Comparison of ENCODE assay signal across 1 cellular context in the genomic region with DNA sequence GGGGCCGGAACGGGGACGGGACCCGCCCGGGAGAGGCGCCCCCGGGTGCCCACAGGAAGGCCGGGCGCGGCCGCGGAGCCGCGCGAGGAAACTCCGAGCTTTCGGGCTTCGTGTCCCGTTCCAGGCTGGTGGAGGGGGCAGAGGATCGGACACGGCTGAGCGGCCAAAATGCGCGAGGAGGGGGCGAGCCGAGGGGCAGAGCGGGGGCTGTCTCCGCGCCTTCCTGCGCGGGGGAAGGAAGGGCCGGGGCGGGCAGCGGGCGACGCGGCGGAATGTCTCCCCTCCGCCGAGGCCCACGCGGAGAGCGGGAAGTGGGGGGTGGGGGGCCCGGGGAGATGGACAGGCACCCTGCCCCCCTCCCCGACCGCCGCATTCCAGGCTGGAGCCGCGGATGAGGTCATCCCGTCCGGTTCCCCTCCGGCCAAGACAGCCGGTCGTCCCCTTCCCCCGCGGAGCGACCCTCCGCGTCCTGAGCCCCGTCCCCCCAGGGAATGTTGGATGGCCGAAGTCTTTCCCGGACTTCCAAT.
TF ChIP-seq lines count a peak whose summit lies in the region.

No MANE protein-coding gene starts in this region.

TF ChIP-seq in HepG2, 621 proteins besides CTCF, POLR2A, EP300 and RAD21 (continues in another document):
- TF ChIP-seq MED8 (CRISPR knock-in tag; IDR thresholded peaks at IDR 0.05; ENCODE audit: insufficient replicate concordance) (no peak), NFE2L2 (IDR thresholded peaks at IDR 0.05; ENCODE audit: low read length) (no peak), RBFOX2 (IDR thresholded peaks at IDR 0.05; ENCODE audit: low read depth, low read length) (peak; percentile 74), MYC (CRISPR knock-in tag; IDR thresholded peaks at IDR 0.05; ENCODE audit: borderline replicate concordance) (peak; percentile 29; the same call in 1 of the 2 replicates), ZFP90 (CRISPR knock-in tag; IDR thresholded peaks at IDR 0.05; ENCODE audit: borderline replicate concordance) (no peak), ZSCAN12 (CRISPR knock-in tag; IDR thresholded peaks at IDR 0.05) (no peak), CENPT (CRISPR knock-in tag; IDR thresholded peaks at IDR 0.05; ENCODE audit: low read depth) (no peak), GATAD1 (CRISPR knock-in tag; IDR thresholded peaks at IDR 0.05) (no peak), PLRG1 (conservative IDR thresholded peaks at IDR 0.05) (no peak), TCF7 (IDR thresholded peaks at IDR 0.05; ENCODE audit: low read depth) (no peak), PPARG (CRISPR knock-in tag; conservative IDR thresholded peaks at IDR 0.05) (no peak), ZNF652 (CRISPR knock-in tag; IDR thresholded peaks at IDR 0.05; ENCODE audit: borderline replicate concordance, low read depth) (no peak), ZBTB7A (CRISPR knock-in tag; IDR thresholded peaks at IDR 0.05) (peak; percentile 56; the same call in 1 of the 2 replicates), KDM2A (CRISPR knock-in tag; IDR thresholded peaks at IDR 0.05; ENCODE audit: borderline replicate concordance, low read depth) (no peak), IKZF1 (IDR thresholded peaks at IDR 0.05) (no peak), ZNF703 (CRISPR knock-in tag; IDR thresholded peaks at IDR 0.05; ENCODE audit: borderline replicate concordance) (no peak), PCBP1 (IDR thresholded peaks at IDR 0.05; ENCODE audit: borderline replicate concordance, low read depth, low read length) (peak; percentile 12), MXI1 (IDR thresholded peaks at IDR 0.05; ENCODE audit: borderline replicate concordance, low read depth, low read length) (0 out of 3 replicates have a peak, but pooled peaks have one; percentile 1), ZNF766 (CRISPR knock-in tag; IDR thresholded peaks at IDR 0.05; ENCODE audit: borderline replicate concordance) (no peak), ZNF468 (CRISPR knock-in tag; IDR thresholded peaks at IDR 0.05) (no peak), SKI (IDR thresholded peaks at IDR 0.05; ENCODE audit: partially characterized antibody) (no peak), RXRA (CRISPR knock-in tag; IDR thresholded peaks at IDR 0.05) (peak; percentile 30; the same call in 1 of the 2 replicates), POLR2AphosphoS5 (IDR thresholded peaks at IDR 0.05; ENCODE audit: low read depth, low read length) (peak; percentile 0; the same call in 1 of the 2 replicates), TBX2 (CRISPR knock-in tag; IDR thresholded peaks at IDR 0.05; ENCODE audit: borderline replicate concordance) (no peak), ZNF335 (CRISPR knock-in tag; IDR thresholded peaks at IDR 0.05) (no peak), BRD4 (CRISPR knock-in tag; IDR thresholded peaks at IDR 0.05) (peak; percentile 11; the same call in 1 of the 2 replicates), ZNF430 (CRISPR knock-in tag; IDR thresholded peaks at IDR 0.05) (peak; percentile 9; the same call in 1 of the 2 replicates), ZNF343 (CRISPR knock-in tag; IDR thresholded peaks at IDR 0.05) (no peak), HNRNPLL (IDR thresholded peaks at IDR 0.05; ENCODE audit: low read depth, low read length, poor library complexity, severe bottlenecking) (no peak), RFX5 (IDR thresholded peaks at IDR 0.05; ENCODE audit: low read depth, low read length) (no peak), SMAD1 (CRISPR knock-in tag; IDR thresholded peaks at IDR 0.05; ENCODE audit: borderline replicate concordance, low read depth) (no peak)
- TF ChIP-seq, protein P1, sequence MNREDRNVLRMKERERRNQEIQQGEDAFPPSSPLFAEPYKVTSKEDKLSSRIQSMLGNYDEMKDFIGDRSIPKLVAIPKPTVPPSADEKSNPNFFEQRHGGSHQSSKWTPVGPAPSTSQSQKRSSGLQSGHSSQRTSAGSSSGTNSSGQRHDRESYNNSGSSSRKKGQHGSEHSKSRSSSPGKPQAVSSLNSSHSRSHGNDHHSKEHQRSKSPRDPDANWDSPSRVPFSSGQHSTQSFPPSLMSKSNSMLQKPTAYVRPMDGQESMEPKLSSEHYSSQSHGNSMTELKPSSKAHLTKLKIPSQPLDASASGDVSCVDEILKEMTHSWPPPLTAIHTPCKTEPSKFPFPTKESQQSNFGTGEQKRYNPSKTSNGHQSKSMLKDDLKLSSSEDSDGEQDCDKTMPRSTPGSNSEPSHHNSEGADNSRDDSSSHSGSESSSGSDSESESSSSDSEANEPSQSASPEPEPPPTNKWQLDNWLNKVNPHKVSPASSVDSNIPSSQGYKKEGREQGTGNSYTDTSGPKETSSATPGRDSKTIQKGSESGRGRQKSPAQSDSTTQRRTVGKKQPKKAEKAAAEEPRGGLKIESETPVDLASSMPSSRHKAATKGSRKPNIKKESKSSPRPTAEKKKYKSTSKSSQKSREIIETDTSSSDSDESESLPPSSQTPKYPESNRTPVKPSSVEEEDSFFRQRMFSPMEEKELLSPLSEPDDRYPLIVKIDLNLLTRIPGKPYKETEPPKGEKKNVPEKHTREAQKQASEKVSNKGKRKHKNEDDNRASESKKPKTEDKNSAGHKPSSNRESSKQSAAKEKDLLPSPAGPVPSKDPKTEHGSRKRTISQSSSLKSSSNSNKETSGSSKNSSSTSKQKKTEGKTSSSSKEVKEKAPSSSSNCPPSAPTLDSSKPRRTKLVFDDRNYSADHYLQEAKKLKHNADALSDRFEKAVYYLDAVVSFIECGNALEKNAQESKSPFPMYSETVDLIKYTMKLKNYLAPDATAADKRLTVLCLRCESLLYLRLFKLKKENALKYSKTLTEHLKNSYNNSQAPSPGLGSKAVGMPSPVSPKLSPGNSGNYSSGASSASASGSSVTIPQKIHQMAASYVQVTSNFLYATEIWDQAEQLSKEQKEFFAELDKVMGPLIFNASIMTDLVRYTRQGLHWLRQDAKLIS (CRISPR knock-in tag; IDR thresholded peaks at IDR 0.05), result no peak
- TF ChIP-seq, protein P2, sequence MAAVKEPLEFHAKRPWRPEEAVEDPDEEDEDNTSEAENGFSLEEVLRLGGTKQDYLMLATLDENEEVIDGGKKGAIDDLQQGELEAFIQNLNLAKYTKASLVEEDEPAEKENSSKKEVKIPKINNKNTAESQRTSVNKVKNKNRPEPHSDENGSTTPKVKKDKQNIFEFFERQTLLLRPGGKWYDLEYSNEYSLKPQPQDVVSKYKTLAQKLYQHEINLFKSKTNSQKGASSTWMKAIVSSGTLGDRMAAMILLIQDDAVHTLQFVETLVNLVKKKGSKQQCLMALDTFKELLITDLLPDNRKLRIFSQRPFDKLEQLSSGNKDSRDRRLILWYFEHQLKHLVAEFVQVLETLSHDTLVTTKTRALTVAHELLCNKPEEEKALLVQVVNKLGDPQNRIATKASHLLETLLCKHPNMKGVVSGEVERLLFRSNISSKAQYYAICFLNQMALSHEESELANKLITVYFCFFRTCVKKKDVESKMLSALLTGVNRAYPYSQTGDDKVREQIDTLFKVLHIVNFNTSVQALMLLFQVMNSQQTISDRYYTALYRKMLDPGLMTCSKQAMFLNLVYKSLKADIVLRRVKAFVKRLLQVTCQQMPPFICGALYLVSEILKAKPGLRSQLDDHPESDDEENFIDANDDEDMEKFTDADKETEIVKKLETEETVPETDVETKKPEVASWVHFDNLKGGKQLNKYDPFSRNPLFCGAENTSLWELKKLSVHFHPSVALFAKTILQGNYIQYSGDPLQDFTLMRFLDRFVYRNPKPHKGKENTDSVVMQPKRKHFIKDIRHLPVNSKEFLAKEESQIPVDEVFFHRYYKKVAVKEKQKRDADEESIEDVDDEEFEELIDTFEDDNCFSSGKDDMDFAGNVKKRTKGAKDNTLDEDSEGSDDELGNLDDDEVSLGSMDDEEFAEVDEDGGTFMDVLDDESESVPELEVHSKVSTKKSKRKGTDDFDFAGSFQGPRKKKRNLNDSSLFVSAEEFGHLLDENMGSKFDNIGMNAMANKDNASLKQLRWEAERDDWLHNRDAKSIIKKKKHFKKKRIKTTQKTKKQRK (IDR thresholded peaks at IDR 0.05; ENCODE audit: low read length), result no peak
- TF ChIP-seq, protein P3, sequence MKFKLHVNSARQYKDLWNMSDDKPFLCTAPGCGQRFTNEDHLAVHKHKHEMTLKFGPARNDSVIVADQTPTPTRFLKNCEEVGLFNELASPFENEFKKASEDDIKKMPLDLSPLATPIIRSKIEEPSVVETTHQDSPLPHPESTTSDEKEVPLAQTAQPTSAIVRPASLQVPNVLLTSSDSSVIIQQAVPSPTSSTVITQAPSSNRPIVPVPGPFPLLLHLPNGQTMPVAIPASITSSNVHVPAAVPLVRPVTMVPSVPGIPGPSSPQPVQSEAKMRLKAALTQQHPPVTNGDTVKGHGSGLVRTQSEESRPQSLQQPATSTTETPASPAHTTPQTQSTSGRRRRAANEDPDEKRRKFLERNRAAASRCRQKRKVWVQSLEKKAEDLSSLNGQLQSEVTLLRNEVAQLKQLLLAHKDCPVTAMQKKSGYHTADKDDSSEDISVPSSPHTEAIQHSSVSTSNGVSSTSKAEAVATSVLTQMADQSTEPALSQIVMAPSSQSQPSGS (CRISPR knock-in tag; IDR thresholded peaks at IDR 0.05), result no peak
- TF ChIP-seq, protein P4, sequence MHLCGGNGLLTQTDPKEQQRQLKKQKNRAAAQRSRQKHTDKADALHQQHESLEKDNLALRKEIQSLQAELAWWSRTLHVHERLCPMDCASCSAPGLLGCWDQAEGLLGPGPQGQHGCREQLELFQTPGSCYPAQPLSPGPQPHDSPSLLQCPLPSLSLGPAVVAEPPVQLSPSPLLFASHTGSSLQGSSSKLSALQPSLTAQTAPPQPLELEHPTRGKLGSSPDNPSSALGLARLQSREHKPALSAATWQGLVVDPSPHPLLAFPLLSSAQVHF (CRISPR knock-in tag; IDR thresholded peaks at IDR 0.05), result no peak
- TF ChIP-seq, protein P5, sequence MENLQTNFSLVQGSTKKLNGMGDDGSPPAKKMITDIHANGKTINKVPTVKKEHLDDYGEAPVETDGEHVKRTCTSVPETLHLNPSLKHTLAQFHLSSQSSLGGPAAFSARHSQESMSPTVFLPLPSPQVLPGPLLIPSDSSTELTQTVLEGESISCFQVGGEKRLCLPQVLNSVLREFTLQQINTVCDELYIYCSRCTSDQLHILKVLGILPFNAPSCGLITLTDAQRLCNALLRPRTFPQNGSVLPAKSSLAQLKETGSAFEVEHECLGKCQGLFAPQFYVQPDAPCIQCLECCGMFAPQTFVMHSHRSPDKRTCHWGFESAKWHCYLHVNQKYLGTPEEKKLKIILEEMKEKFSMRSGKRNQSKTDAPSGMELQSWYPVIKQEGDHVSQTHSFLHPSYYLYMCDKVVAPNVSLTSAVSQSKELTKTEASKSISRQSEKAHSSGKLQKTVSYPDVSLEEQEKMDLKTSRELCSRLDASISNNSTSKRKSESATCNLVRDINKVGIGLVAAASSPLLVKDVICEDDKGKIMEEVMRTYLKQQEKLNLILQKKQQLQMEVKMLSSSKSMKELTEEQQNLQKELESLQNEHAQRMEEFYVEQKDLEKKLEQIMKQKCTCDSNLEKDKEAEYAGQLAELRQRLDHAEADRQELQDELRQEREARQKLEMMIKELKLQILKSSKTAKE (CRISPR knock-in tag; IDR thresholded peaks at IDR 0.05; ENCODE audit: borderline replicate concordance), result peak; percentile 52; the same call in 1 of the 2 replicates
- TF ChIP-seq, protein P6, sequence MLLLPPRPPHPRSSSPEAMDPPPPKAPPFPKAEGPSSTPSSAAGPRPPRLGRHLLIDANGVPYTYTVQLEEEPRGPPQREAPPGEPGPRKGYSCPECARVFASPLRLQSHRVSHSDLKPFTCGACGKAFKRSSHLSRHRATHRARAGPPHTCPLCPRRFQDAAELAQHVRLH (CRISPR knock-in tag; IDR thresholded peaks at IDR 0.05; ENCODE audit: borderline replicate concordance, low read depth), result 0 out of 2 replicates have a peak, but pooled peaks have one; percentile 37
- TF ChIP-seq, protein P7, sequence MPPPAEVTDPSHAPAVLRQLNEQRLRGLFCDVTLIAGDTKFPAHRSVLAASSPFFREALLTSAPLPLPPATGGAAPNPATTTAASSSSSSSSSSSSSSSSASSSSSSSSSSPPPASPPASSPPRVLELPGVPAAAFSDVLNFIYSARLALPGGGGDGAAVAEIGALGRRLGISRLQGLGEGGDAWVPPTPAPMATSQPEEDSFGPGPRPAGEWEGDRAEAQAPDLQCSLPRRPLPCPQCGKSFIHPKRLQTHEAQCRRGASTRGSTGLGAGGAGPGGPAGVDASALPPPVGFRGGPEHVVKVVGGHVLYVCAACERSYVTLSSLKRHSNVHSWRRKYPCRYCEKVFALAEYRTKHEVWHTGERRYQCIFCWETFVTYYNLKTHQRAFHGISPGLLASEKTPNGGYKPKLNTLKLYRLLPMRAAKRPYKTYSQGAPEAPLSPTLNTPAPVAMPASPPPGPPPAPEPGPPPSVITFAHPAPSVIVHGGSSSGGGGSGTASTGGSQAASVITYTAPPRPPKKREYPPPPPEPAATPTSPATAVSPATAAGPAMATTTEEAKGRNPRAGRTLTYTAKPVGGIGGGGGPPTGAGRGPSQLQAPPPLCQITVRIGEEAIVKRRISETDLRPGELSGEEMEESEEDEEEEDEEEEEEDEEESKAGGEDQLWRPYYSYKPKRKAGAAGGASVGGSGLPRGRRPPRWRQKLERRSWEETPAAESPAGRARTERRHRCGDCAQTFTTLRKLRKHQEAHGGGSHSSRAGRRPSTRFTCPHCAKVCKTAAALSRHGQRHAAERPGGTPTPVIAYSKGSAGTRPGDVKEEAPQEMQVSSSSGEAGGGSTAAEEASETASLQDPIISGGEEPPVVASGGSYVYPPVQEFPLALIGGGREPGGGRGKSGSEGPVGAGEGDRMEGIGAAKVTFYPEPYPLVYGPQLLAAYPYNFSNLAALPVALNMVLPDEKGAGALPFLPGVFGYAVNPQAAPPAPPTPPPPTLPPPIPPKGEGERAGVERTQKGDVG (CRISPR knock-in tag; IDR thresholded peaks at IDR 0.05; ENCODE audit: borderline replicate concordance), result no peak
- TF ChIP-seq, protein P8, sequence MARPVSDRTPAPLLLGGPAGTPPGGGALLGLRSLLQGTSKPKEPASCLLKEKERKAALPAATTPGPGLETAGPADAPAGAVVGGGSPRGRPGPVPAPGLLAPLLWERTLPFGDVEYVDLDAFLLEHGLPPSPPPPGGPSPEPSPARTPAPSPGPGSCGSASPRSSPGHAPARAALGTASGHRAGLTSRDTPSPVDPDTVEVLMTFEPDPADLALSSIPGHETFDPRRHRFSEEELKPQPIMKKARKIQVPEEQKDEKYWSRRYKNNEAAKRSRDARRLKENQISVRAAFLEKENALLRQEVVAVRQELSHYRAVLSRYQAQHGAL (CRISPR knock-in tag; IDR thresholded peaks at IDR 0.05; ENCODE audit: not compliant biosample characterization), result no peak
- TF ChIP-seq, protein P9, sequence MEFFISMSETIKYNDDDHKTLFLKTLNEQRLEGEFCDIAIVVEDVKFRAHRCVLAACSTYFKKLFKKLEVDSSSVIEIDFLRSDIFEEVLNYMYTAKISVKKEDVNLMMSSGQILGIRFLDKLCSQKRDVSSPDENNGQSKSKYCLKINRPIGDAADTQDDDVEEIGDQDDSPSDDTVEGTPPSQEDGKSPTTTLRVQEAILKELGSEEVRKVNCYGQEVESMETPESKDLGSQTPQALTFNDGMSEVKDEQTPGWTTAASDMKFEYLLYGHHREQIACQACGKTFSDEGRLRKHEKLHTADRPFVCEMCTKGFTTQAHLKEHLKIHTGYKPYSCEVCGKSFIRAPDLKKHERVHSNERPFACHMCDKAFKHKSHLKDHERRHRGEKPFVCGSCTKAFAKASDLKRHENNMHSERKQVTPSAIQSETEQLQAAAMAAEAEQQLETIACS (CRISPR knock-in tag; IDR thresholded peaks at IDR 0.05), result no peak
